ENCODE assay signal across 12 cellular contexts in the genomic region with DNA sequence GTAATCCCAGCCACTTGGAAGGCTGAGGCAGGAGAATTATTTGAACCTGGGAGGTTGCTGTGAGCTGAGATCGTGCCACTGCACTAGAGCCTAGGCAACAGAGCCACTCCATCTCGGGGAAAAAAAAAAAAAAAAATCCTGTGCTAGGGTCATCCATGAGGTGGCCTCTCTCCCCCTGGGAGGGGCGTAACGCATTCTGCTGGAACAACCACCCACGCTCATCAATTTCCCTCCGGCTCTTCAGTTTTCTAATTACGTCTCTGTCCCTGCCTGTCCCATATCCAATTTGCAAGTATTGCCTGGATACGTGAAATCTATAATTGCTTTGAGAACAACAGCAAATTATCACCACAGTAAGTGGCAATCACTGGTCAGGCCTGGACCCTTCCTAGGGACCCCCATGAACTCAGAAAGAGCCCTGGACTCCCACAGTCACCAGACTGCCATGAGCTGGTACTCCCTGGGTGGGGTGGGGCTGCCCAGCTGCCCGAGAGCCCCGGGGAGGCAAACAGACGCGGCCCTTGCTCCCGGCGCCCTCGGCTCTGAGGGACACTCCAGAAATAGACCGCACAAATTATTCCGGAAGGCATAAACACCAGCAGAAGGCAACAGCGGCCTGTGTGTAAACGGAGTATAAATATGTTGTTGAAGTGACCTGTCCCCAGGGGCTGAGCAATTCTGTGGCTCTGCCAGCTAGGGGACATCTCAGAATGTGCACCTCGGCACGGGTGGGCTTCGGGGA. TPM values are rescaled to one million over a fixed set of nuclear protein-coding genes. Genes with fewer than 3 reads are reported as not detected.
A peak's percentile ranks its signal among the peaks of the same experiment; 100 is the strongest.
DNase-seq lines count a peak whose midpoint lies in the region; ATAC-seq, FAIRE-seq and TF ChIP-seq lines count a peak whose summit lies in the region.
"Not testable (repeated sequence)": the region's sequence is repeated elsewhere in the genome, so short reads cannot be mapped to it uniquely, and the experiment has no call there.
"Had no signal": no experiment of that assay in that cellular context is flagged by ENCODE, and none has a peak within 500 bp of the region (broad histone marks: within the 10 kb centered on the region; RNA-seq: fewer than 3 reads in every experiment).

No MANE protein-coding gene starts in this region.

- POLR2A ChIA-PET in A549 (lab: Yijun Ruan, JAX) = not testable (repeated sequence)

- peak; percentile 65 to 71 for ATAC-seq in A549
- ATAC-seq in pancreas = peak in 3 of 4 donors; percentile 46 to 61 (median 58)
- not testable (repeated sequence) for ATAC-seq in stimulated activated naive CD8-positive, alpha-beta T cell treated with anti-CD3 and anti-CD28 coated beads, Interleukin-15, amount 100 ng/mL, for 72 hours

- not testable (repeated sequence) for H3K9me3 ChIP-seq in A549; adipocyte (ENCODE audit: control insufficient read depth, low read length); esophagus muscularis mucosa; right atrium auricular region; pancreas

- H3K4me1 ChIP-seq in A549 = peaks cover 24% of the 10 kb centered on the region
- not testable (repeated sequence) for H3K4me1 ChIP-seq in adipocyte (ENCODE audit: control insufficient read depth, insufficient read depth, low read length); esophagus muscularis mucosa; right atrium auricular region; pancreas

- H3K36me3 ChIP-seq in adipocyte (ENCODE audit: control insufficient read depth, insufficient read depth, low read length, severe bottlenecking); right atrium auricular region; pancreas: not testable (repeated sequence)
- peaks cover 0 to 13% (median 4%) of the 10 kb centered on the region in 4 donors for H3K36me3 ChIP-seq in esophagus muscularis mucosa

- 54% methylated on average over 19 of the region's 22 CpGs for WGBS in A549 (ENCODE audit: missing lambda C conversion rate)
- 79% methylated on average over 22 of the region's 22 CpGs for WGBS in esophagus muscularis mucosa
- 75 to 80% methylated on average over 19 to 22 of the region's 22 CpGs for WGBS in pancreas, 2 donors

- intact Hi-C loops in esophagus muscularis mucosa (cut with DNase I); pancreas (cut with DNase I): not testable (repeated sequence)

- H3K27me3 ChIP-seq in adipocyte (replicated peaks; ENCODE audit: control insufficient read depth, insufficient read depth, low read length); esophagus muscularis mucosa; right atrium auricular region; pancreas: not testable (repeated sequence)

- H3K27ac ChIP-seq in A549 = peak overlapping the region; percentile 44 to 61; a peak in 5 of 6 replicates
- H3K27ac ChIP-seq in esophagus muscularis mucosa (replicated peaks in 1 of 4) = peak overlapping the region; percentile 19 to 53 (median 40)
- H3K27ac ChIP-seq in right atrium auricular region = peak overlapping the region; percentile 60 to 71
- not testable (repeated sequence) for H3K27ac ChIP-seq in pancreas

- H3K27me3 Mint-ChIP-seq in stimulated activated naive CD8-positive, alpha-beta T cell treated with anti-CD3 and anti-CD28 coated beads, Interleukin-15, amount 100 ng/mL, for 72 hours = not testable (repeated sequence)

- peak overlapping the region; percentile 24; the same call in 2 of the 3 replicates for H3K4me3 ChIP-seq in A549
- H3K4me3 ChIP-seq in adipocyte (ENCODE audit: low read length) = peak overlapping the region; percentile 54
- H3K4me3 ChIP-seq in esophagus muscularis mucosa, right atrium auricular region, pancreas: not testable (repeated sequence)

- TF ChIP-seq POLR2A in A549 (IDR thresholded peaks at IDR 0.05; ENCODE audit: low read length); esophagus muscularis mucosa (IDR thresholded peaks at IDR 0.05; ENCODE audit: low read depth): not testable (repeated sequence)

- peaks cover 49% of the 10 kb centered on the region for H3K4me1 Mint-ChIP-seq in stimulated activated naive CD8-positive, alpha-beta T cell treated with anti-CD3 and anti-CD28 coated beads, Interleukin-15, amount 100 ng/mL, for 72 hours

- H3K9me3 Mint-ChIP-seq in stimulated activated naive CD8-positive, alpha-beta T cell treated with anti-CD3 and anti-CD28 coated beads, Interleukin-15, amount 100 ng/mL, for 72 hours = peaks cover 0 to 16% of the 10 kb centered on the region in 2 donors

- H3K9ac ChIP-seq in adipocyte (ENCODE audit: low read length) = not testable (repeated sequence)

- CTCF ChIA-PET in A549 (lab: Yijun Ruan, JAX) = interaction anchor here (0.6 kb wide), 2 partner anchors 12 to 22 kb away, joined by 3 read pairs; no protein-coding TSS in a partner anchor

- not testable (repeated sequence) for TF ChIP-seq CTCF in A549 (IDR thresholded peaks at IDR 0.05); esophagus muscularis mucosa (IDR thresholded peaks at IDR 0.05); right atrium auricular region (IDR thresholded peaks at IDR 0.05); pancreas (IDR thresholded peaks at IDR 0.05)

- not testable (repeated sequence) for H3K4me3 Mint-ChIP-seq in stimulated activated naive CD8-positive, alpha-beta T cell treated with anti-CD3 and anti-CD28 coated beads, Interleukin-15, amount 100 ng/mL, for 72 hours

- TF ChIP-seq RAD21 in A549 (conservative IDR thresholded peaks at IDR 0.05 in 1 of 2, IDR thresholded peaks at IDR 0.05 in 1 of 2) = not testable (repeated sequence)

- not testable (repeated sequence) for DNase-seq in A549 (ENCODE audit: low read depth in 1 of 2, low spot score in 1 of 2); adipocyte (ENCODE audit: low read depth); esophagus muscularis mucosa (ENCODE audit: extremely low spot score); right atrium auricular region (ENCODE audit: low spot score); pancreas; stimulated activated naive CD8-positive, alpha-beta T cell treated with anti-CD3 and anti-CD28 coated beads, Interleukin-15, amount 100 ng/mL, for 72 hours
- DNase-seq in NCI-H1092 (lab: John Stamatoyannopoulos, UW) (peak; percentile 9), NCI-H2171 treated with DMSO at 0.1 percent for 48 hours (lab: John Stamatoyannopoulos, UW) (peak; percentile 30)

- TF ChIP-seq EP300 in A549 (IDR thresholded peaks at IDR 0.05); esophagus muscularis mucosa (IDR thresholded peaks at IDR 0.05): not testable (repeated sequence)

- H3K4me2 ChIP-seq in A549 = peak overlapping the region; percentile 76

- peak overlapping the region; percentile 13 to 64 for H3K27ac Mint-ChIP-seq in stimulated activated naive CD8-positive, alpha-beta T cell treated with anti-CD3 and anti-CD28 coated beads, Interleukin-15, amount 100 ng/mL, for 72 hours

- FAIRE-seq in A549 (lab: Jason Lieb, UNC); pancreas (lab: Jason Lieb, UNC): not testable (repeated sequence)

RNA-seq across cellular contexts. Expression of a gene that starts 17.5 kb away (rescaled TPM):
- polyA plus RNA-seq in A549 (2011; rRNA removed) (not detected in 2 replicates), A549 (2017; fragmentation: RNase III; extraction: RNeasy Plus Mini Kit Qiagen cat#74134 plus additional on column Dnase treatment) (not detected in 3 replicates), pancreas (under 1 TPM in 1 of 2 donors, not detected in 1; 0.09 TPM)
- not detected in 2 replicates for polyA plus RNA-seq in A549 (2012; cell fraction: cytosol; rRNA removed)
- 0.07 and 0.10 TPM in 2 replicates for polyA plus RNA-seq in A549 (2012; cell fraction: nucleus; rRNA removed)
- polyA minus RNA-seq in A549 (2011; rRNA and poly(A)+ RNA removed) = not detected in 2 replicates
- total RNA-seq in esophagus muscularis mucosa (1 to 10 TPM in 2 of 4 donors, under 1 TPM in 1, not detected in 1; 0.23 to 1.5 (median 1.4) TPM), right atrium auricular region (under 1 TPM in 1 of 2 donors, not detected in 1; 0.43 TPM), pancreas (under 1 TPM in 2 of 6 donors, not detected in 4; 0.22 to 0.34 TPM)
- total RNA-seq: H7, hepatocyte, LHCN-M2, lower lobe of right lung had no signal

RNA-seq across cellular contexts. Expression of a gene that starts 59.5 kb away (rescaled TPM):
- polyA plus RNA-seq in A549 (2011; rRNA removed) (0.25 and 0.36 TPM in 2 replicates), A549 (2017; fragmentation: RNase III; extraction: RNeasy Plus Mini Kit Qiagen cat#74134 plus additional on column Dnase treatment) (0.50 to 0.66 TPM (median 0.55 TPM) in 3 replicates), pancreas (under 1 TPM; 0.99 TPM)
- polyA plus RNA-seq in A549 (2012; cell fraction: cytosol; rRNA removed) = 0.08 and 0.10 TPM in 2 replicates
- polyA plus RNA-seq in A549 (2012; cell fraction: nucleus; rRNA removed) = 0.31 and 0.81 TPM in 2 replicates
- polyA minus RNA-seq in A549 (2011; rRNA and poly(A)+ RNA removed) = 0.34 and 0.41 TPM in 2 replicates
- total RNA-seq in esophagus muscularis mucosa (under 1 TPM in 3 of 4 donors, not detected in 1; 0.13 to 0.92 (median 0.50) TPM), right atrium auricular region (not detected), pancreas (1 to 10 TPM in 2 of 6 donors, under 1 TPM in 4; 0.19 to 1.2 (median 0.94) TPM)
